Comparison of ENCODE assay signal across 19 cellular contexts in the genomic region with DNA sequence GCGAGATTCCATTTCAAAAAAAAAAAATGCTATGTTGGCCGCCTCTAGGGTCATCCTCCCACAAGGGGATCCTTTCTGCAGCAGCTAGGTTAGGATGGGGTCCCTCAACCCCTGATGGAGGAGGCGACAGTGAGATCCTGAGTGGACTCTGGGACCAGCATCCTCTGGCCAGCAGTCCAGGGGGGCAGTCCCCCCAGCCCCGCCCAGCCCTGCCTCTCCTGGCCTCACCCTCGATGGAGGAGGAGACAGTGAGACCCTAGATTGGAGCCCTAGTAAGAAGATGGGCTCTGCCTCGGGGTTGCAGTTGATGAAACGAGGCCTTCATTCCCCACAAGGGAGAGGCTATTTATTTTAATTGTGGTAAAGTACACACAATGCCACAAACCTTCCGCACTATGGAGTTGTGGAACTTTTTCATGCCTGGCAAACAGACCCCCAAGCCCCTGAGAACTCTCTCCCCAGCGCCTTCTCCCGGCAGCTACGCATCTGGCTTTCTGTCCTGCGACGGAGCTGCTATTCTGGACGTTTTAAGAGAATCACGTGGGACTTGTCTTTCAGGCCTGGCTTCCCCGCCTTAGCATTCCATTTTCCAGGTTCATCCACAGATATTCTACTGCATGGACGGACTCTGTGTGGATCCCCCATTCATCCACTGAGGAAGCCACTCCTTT.
"Had no signal": no experiment of that assay in that cellular context is flagged by ENCODE, and none has a peak within 500 bp of the region (broad histone marks: within the 10 kb centered on the region; RNA-seq: fewer than 3 reads in every experiment).

No MANE protein-coding gene starts in this region.

- H3K27me3 ChIP-seq: colonic mucosa, left lung, ovary, tibial artery, uterus had no signal

- DNase-seq: activated B cell treated with CpG ODN at 0.5 μM for 24 hours; activated CD4-positive, alpha-beta memory T cell treated with anti-CD3 and anti-CD28 coated beads for 36 hours; activated CD4-positive, alpha-beta T cell treated with anti-CD3 and anti-CD28 coated beads for 4 hours; activated T-cell treated with anti-CD3 and anti-CD28 coated beads for 4 hours; caudate nucleus; colonic mucosa; endodermal cell; foreskin fibroblast; mesenchymal stem cell; naive B cell; stimulated activated CD8-positive, alpha-beta memory T cell treated with anti-CD3 and anti-CD28 coated beads, Interleukin-4, amount 100 ng/mL, for 48 hours; stimulated activated naive CD4-positive, alpha-beta T cell treated with Interleukin-2 at 50 U/mL for 16 hours; tibial artery; uterus had no signal

- H3K27ac Mint-ChIP-seq: activated B cell treated with CpG ODN at 0.5 μM for 24 hours; activated CD4-positive, alpha-beta memory T cell treated with anti-CD3 and anti-CD28 coated beads for 36 hours; activated naive CD8-positive, alpha-beta T cell had no signal

- H3K4me3 ChIP-seq: colonic mucosa, left lung, mucosa of descending colon, ovary, tibial artery, uterus had no signal

- H3K27ac ChIP-seq: colonic mucosa, epithelial cell of prostate, left lung, ovary, tibial artery, uterus had no signal

- H3K36me3 ChIP-seq: colonic mucosa, left lung, ovary, tibial artery, uterus had no signal

- H3K36me3 Mint-ChIP-seq: activated CD4-positive, alpha-beta memory T cell treated with anti-CD3 and anti-CD28 coated beads for 36 hours; activated naive CD8-positive, alpha-beta T cell; naive B cell had no signal

- H3K9me3 Mint-ChIP-seq: activated B cell treated with CpG ODN at 0.5 μM for 24 hours; activated CD4-positive, alpha-beta memory T cell treated with anti-CD3 and anti-CD28 coated beads for 36 hours; endodermal cell; naive B cell had no signal

- ATAC-seq: left lung, mucosa of descending colon had no signal

- H3K9me3 ChIP-seq: colonic mucosa, left lung, mucosa of descending colon, ovary, tibial artery, uterus had no signal

- H3K4me3 Mint-ChIP-seq: activated B cell treated with CpG ODN at 0.5 μM for 24 hours; activated CD4-positive, alpha-beta memory T cell treated with anti-CD3 and anti-CD28 coated beads for 36 hours; activated naive CD8-positive, alpha-beta T cell; endodermal cell had no signal

- H3K27me3 Mint-ChIP-seq: activated B cell treated with CpG ODN at 0.5 μM for 24 hours; activated CD4-positive, alpha-beta memory T cell treated with anti-CD3 and anti-CD28 coated beads for 36 hours; activated naive CD8-positive, alpha-beta T cell; naive B cell had no signal
